In the genomic region with DNA sequence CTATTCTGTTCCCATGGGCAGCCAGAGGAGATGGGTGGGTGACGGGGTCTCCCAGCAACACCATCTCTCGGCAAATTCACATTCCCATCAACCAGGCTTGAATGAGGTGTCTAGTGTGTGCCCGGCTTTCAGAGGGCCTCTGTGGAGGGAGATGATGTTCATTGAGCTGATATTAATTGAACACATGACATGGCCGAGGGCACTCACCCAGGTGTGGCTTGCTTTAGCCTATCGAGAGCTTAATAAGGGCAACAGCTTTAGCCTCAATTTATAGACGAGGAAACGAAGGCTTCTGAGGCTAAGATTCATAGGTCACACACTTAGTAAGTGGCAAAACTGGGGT, we compare ENCODE assay signal across 10 cellular contexts.
A peak's percentile ranks its signal among the peaks of the same experiment; 100 is the strongest.
DNase-seq lines count a peak whose midpoint lies in the region; ATAC-seq, FAIRE-seq and TF ChIP-seq lines count a peak whose summit lies in the region.
"Had no signal": no experiment of that assay in that cellular context is flagged by ENCODE, and none has a peak within 500 bp of the region (broad histone marks: within the 10 kb centered on the region; RNA-seq: fewer than 3 reads in every experiment).

No MANE protein-coding gene starts in this region.

- no peak overlapping the region for H3K27ac ChIP-seq in keratinocyte (ENCODE audit: control insufficient read depth, insufficient read depth, low read length)
- H3K27ac ChIP-seq in suprapubic skin, result peak overlapping the region; percentile 82

- H3K27ac Mint-ChIP-seq in activated CD4-positive, alpha-beta T cell treated with anti-CD3 and anti-CD28 coated beads, Interleukin-2, amount 10 ng/mL, durations not matched to agents 7 days and 5 days, result peak overlapping the region; percentile 38
- no peak overlapping the region for H3K27ac Mint-ChIP-seq in activated B cell treated with CpG ODN at 0.5 μM for 24 hours
- H3K27ac Mint-ChIP-seq in stimulated activated naive B cell treated with anti-CD40 and anti-IgM and Interleukin-4, amounts not matched to agents 10 μg/mL and 1 μg/mL and 100 μg/mL, for 72 hours, result no peak overlapping the region

- DNase-seq in activated CD4-positive, alpha-beta T cell treated with anti-CD3 and anti-CD28 coated beads, Interleukin-2, amount 10 ng/mL, durations not matched to agents 7 days and 5 days, result no peak
- no peak for DNase-seq in activated CD4-positive, alpha-beta T cell treated with anti-CD3 and anti-CD28 coated beads for 4 hours
- DNase-seq in activated B cell treated with CpG ODN at 0.5 μM for 24 hours (no peak), keratinocyte (ENCODE audit: low read depth, low spot score) (no peak), suprapubic skin (ENCODE audit: low spot score in 2 of 2) (no peak), NCI-H748 (lab: John Stamatoyannopoulos, UW; ENCODE audit: unreplicated experiment) (no peak)
- no peak for DNase-seq in stimulated activated naive B cell treated with anti-CD40 and anti-IgM and Interleukin-4, amounts not matched to agents 10 μg/mL and 1 μg/mL and 100 μg/mL, for 72 hours
- DNase-seq: NCI-H524 had no signal

- no peaks in the 10 kb centered on the region for H3K9me3 ChIP-seq in keratinocyte (ENCODE audit: control insufficient read depth, low read depth, low read length)
- H3K9me3 ChIP-seq in suprapubic skin, result no peaks in the 10 kb centered on the region

- H3K36me3 ChIP-seq in keratinocyte (ENCODE audit: control insufficient read depth in 2 of 2, extremely low read depth in 1 of 2, insufficient read depth in 2 of 2, low read length in 2 of 2) (no peaks in the 10 kb centered on the region), suprapubic skin (no peaks in the 10 kb centered on the region)

- H3K9me3 Mint-ChIP-seq in activated CD4-positive, alpha-beta T cell treated with anti-CD3 and anti-CD28 coated beads, Interleukin-2, amount 10 ng/mL, durations not matched to agents 7 days and 5 days, result no peaks in the 10 kb centered on the region
- H3K9me3 Mint-ChIP-seq in activated B cell treated with CpG ODN at 0.5 μM for 24 hours, result no peaks in the 10 kb centered on the region
- peaks cover 8 to 10% of the 10 kb centered on the region in 2 donors for H3K9me3 Mint-ChIP-seq in stimulated activated naive B cell treated with anti-CD40 and anti-IgM and Interleukin-4, amounts not matched to agents 10 μg/mL and 1 μg/mL and 100 μg/mL, for 72 hours

- no peak for ATAC-seq in activated B cell treated with CpG ODN at 0.5 μM for 24 hours (ENCODE audit: low read depth)
- ATAC-seq in GM21529 (IDR thresholded peaks at IDR 0.05; ENCODE audit: unreplicated experiment), result no peak
- no peak for ATAC-seq in stimulated activated naive B cell treated with anti-CD40 and anti-IgM and Interleukin-4, amounts not matched to agents 10 μg/mL and 1 μg/mL and 100 μg/mL, for 72 hours (replicated peaks)

- TF ChIP-seq POLR2A in suprapubic skin (IDR thresholded peaks at IDR 0.05), result no peak

- peaks cover 50% of the 10 kb centered on the region for H3K4me1 Mint-ChIP-seq in activated CD4-positive, alpha-beta T cell treated with anti-CD3 and anti-CD28 coated beads, Interleukin-2, amount 10 ng/mL, durations not matched to agents 7 days and 5 days
- H3K4me1 Mint-ChIP-seq in activated B cell treated with CpG ODN at 0.5 μM for 24 hours, result peaks cover 46% of the 10 kb centered on the region
- H3K4me1 Mint-ChIP-seq in stimulated activated naive B cell treated with anti-CD40 and anti-IgM and Interleukin-4, amounts not matched to agents 10 μg/mL and 1 μg/mL and 100 μg/mL, for 72 hours, result peaks cover 32 to 62% of the 10 kb centered on the region in 2 donors

- H3K9ac ChIP-seq in keratinocyte (ENCODE audit: control insufficient read depth, extremely low read depth, insufficient read depth, low read length), result no peak overlapping the region

- intact Hi-C loops in activated B cell treated with CpG ODN at 0.5 μM for 24 hours (cut with micrococcal nuclease), result loop anchor here (1.0 kb wide), 1 partner anchor 11 kb away; no protein-coding TSS in a partner anchor

- no peak overlapping the region for H2AFZ ChIP-seq in keratinocyte (ENCODE audit: control insufficient read depth, low read length)

- WGBS in suprapubic skin, result 64% methylated on average over 7 of the region's 7 CpGs

- H3K36me3 Mint-ChIP-seq in activated CD4-positive, alpha-beta T cell treated with anti-CD3 and anti-CD28 coated beads, Interleukin-2, amount 10 ng/mL, durations not matched to agents 7 days and 5 days (ENCODE audit: low read depth), result peaks cover 2% of the 10 kb centered on the region
- H3K36me3 Mint-ChIP-seq in activated B cell treated with CpG ODN at 0.5 μM for 24 hours (ENCODE audit: low read depth), result no peaks in the 10 kb centered on the region
- H3K36me3 Mint-ChIP-seq in stimulated activated naive B cell treated with anti-CD40 and anti-IgM and Interleukin-4, amounts not matched to agents 10 μg/mL and 1 μg/mL and 100 μg/mL, for 72 hours, result peaks cover 2 to 17% of the 10 kb centered on the region in 2 donors

- H3K4me3 ChIP-seq in keratinocyte (ENCODE audit: control insufficient read depth in 2 of 3, extremely low read depth in 1 of 3, insufficient read depth in 2 of 3, low read depth in 1 of 3, low read length in 3 of 3) (peak overlapping the region in 2 of 3 experiments; percentile 15 to 21), suprapubic skin (peak overlapping the region; percentile 42)

- no peaks in the 10 kb centered on the region for H3K9me1 ChIP-seq in keratinocyte (ENCODE audit: control insufficient read depth, extremely low read depth, insufficient read depth, low read length)

- H4K20me1 ChIP-seq in keratinocyte (ENCODE audit: control insufficient read depth, extremely low read depth, insufficient read depth, low read length), result peaks cover 4% of the 10 kb centered on the region

- FAIRE-seq in keratinocyte (lab: Jason Lieb, UNC), result no peak
- FAIRE-seq: islet of Langerhans had no signal

- H3K79me2 ChIP-seq in keratinocyte (ENCODE audit: control insufficient read depth, insufficient read depth, low read length), result no peaks in the 10 kb centered on the region

- peak overlapping the region; percentile 79 for H3K4me2 ChIP-seq in keratinocyte (ENCODE audit: control insufficient read depth, extremely low read depth, insufficient read depth, low read depth, low read length)

- peaks cover 75% of the 10 kb centered on the region for H3K27me3 ChIP-seq in keratinocyte (ENCODE audit: control insufficient read depth, extremely low read depth, insufficient read depth, low read length)
- H3K27me3 ChIP-seq in suprapubic skin, result no peaks in the 10 kb centered on the region

- dilution Hi-C loops in keratinocyte (cut with MboI; ENCODE audit: extremely low pct_ligation_motif_present, low sequenced_read_pairs), result no loop called here

- TF ChIP-seq CTCF in activated B cell treated with CpG ODN at 0.5 μM for 24 hours (IDR thresholded peaks at IDR 0.05) (no peak), keratinocyte (optimal IDR thresholded peaks at IDR 0.05 in 1 of 3, IDR thresholded peaks at IDR 0.05 in 1 of 3, conservative IDR thresholded peaks at IDR 0.05 in 1 of 3; ENCODE audit: extremely low read depth in 1 of 3, insufficient read depth in 2 of 3, low read length in 3 of 3) (no peak), suprapubic skin (IDR thresholded peaks at IDR 0.05) (no peak)

- H3K4me3 Mint-ChIP-seq in activated CD4-positive, alpha-beta T cell treated with anti-CD3 and anti-CD28 coated beads, Interleukin-2, amount 10 ng/mL, durations not matched to agents 7 days and 5 days, result peak overlapping the region; percentile 47
- H3K4me3 Mint-ChIP-seq in activated B cell treated with CpG ODN at 0.5 μM for 24 hours, result peak overlapping the region; percentile 70
- peak overlapping the region in 1 of 2 donors; percentile 65 for H3K4me3 Mint-ChIP-seq in stimulated activated naive B cell treated with anti-CD40 and anti-IgM and Interleukin-4, amounts not matched to agents 10 μg/mL and 1 μg/mL and 100 μg/mL, for 72 hours

- POLR2A ChIA-PET in activated CD4-positive, alpha-beta T cell treated with anti-CD3 and anti-CD28 coated beads, Interleukin-2, amount 10 ng/mL, durations not matched to agents 7 days and 5 days (lab: Charles Lee), result no interaction called here
- POLR2A ChIA-PET in activated B cell treated with CpG ODN at 0.5 μM for 24 hours (lab: Charles Lee), result interaction anchor here (0.6 to 2.4 kb wide), 7 partner anchors 11 to 808 kb away, joined by 3 to 11 read pairs (median 6); no protein-coding TSS in a partner anchor

- H3K4me1 ChIP-seq in keratinocyte (ENCODE audit: control insufficient read depth, extremely low read depth, insufficient read depth, low read length) (peaks cover 15% of the 10 kb centered on the region), suprapubic skin (peaks cover 34% of the 10 kb centered on the region)

- CTCF ChIA-PET in activated CD4-positive, alpha-beta T cell treated with anti-CD3 and anti-CD28 coated beads, Interleukin-2, amount 10 ng/mL, durations not matched to agents 7 days and 5 days (lab: Charles Lee), result interaction anchor here (1.2 to 1.8 kb wide), 4 partner anchors 12 to 1013 kb away, joined by 4 to 12 read pairs (median 4); no protein-coding TSS in a partner anchor
- CTCF ChIA-PET in activated B cell treated with CpG ODN at 0.5 μM for 24 hours (lab: Charles Lee), result interaction anchor here (0.9 to 2.9 kb wide), 3 partner anchors 9 to 16 kb away, joined by 3 to 20 read pairs (median 5); no protein-coding TSS in a partner anchor

- no peak for TF ChIP-seq EP300 in suprapubic skin (IDR thresholded peaks at IDR 0.05)

- peaks cover 76% of the 10 kb centered on the region for H3K27me3 Mint-ChIP-seq in activated CD4-positive, alpha-beta T cell treated with anti-CD3 and anti-CD28 coated beads, Interleukin-2, amount 10 ng/mL, durations not matched to agents 7 days and 5 days
- no peaks in the 10 kb centered on the region for H3K27me3 Mint-ChIP-seq in activated B cell treated with CpG ODN at 0.5 μM for 24 hours
- peaks cover 12 to 34% of the 10 kb centered on the region in 2 donors for H3K27me3 Mint-ChIP-seq in stimulated activated naive B cell treated with anti-CD40 and anti-IgM and Interleukin-4, amounts not matched to agents 10 μg/mL and 1 μg/mL and 100 μg/mL, for 72 hours
